In genomic region chr1:205257735-205258134, GRCh38 we compare ENCODE assay signal across 24 cellular contexts. TPM values are rescaled to one million over a fixed set of nuclear protein-coding genes. Genes with fewer than 3 reads are reported as not detected.
DNase-seq lines count a peak whose midpoint lies in the region; ATAC-seq, FAIRE-seq and TF ChIP-seq lines count a peak whose summit lies in the region.
"Had no signal": no experiment of that assay in that cellular context is flagged by ENCODE, and none has a peak within 500 bp of the region (broad histone marks: within the 10 kb centered on the region; RNA-seq: fewer than 3 reads in every experiment).

No MANE protein-coding gene starts in this region.

- H3K27me3 ChIP-seq in WERI-Rb-1 (ENCODE audit: insufficient read depth, low read depth, severe bottlenecking) (no peaks in the 10 kb centered on the region), H1 (replicated peaks in 1 of 4; ENCODE audit: control insufficient read depth in 3 of 4, extremely low read depth in 1 of 4, insufficient read depth in 3 of 4, low read length in 3 of 4) (no peaks in the 10 kb centered on the region), suprapubic skin (no peaks in the 10 kb centered on the region)
- H3K27me3 ChIP-seq: esophagus squamous epithelium, SJCRH30, tibial artery had no signal

- TF ChIP-seq CTCF in WERI-Rb-1 (IDR thresholded peaks at IDR 0.05; ENCODE audit: low read depth, low read length) (no peak), H1 (IDR thresholded peaks at IDR 0.05; ENCODE audit: control extremely low read depth in 1 of 3, insufficient read depth in 1 of 3, low read depth in 1 of 3, low read length in 3 of 3) (no peak), neural crest cell (conservative IDR thresholded peaks at IDR 0.05) (no peak), suprapubic skin (IDR thresholded peaks at IDR 0.05) (no peak)

- no peak overlapping the region for H2AFZ ChIP-seq in H1 (ENCODE audit: low read length)

- no peak for TF ChIP-seq RAD21 in H1 (IDR thresholded peaks at IDR 0.05 in 1 of 2, conservative IDR thresholded peaks at IDR 0.05 in 1 of 2; ENCODE audit: low read depth in 2 of 2, low read length in 2 of 2)

- no peak overlapping the region for H3K14ac ChIP-seq in H1 (ENCODE audit: insufficient read length)

- H3K4ac ChIP-seq in H1 (replicated peaks; ENCODE audit: insufficient read length, low read depth, low read length) = no peak overlapping the region

- peak overlapping the region; percentile 94 for H3K27ac Mint-ChIP-seq in neural crest cell (ENCODE audit: unreplicated experiment)
- H3K27ac Mint-ChIP-seq: activated CD8-positive, alpha-beta memory T cell treated with anti-CD3 and anti-CD28 coated beads, Interleukin-2, amount 10 ng/mL, durations not matched to agents 7 days and 5 days; activated naive CD4-positive, alpha-beta T cell treated with anti-CD3 and anti-CD28 coated beads, Interleukin-2, amount 50 U/mL, for 24 hours; activated T-helper 1 cell treated with anti-CD3 and anti-CD28 coated beads, Interleukin-12 subunit alpha, Interleukin-12 subunit beta, Interleukin-2, Interleukin-4 antibody, amounts not matched to agents 30 ng/mL and 10 ng/mL and 1 ng/mL, durations not matched to agents 14 hours and 24 hours and 36 hours; CD8-positive, alpha-beta T cell; effector memory CD8-positive, alpha-beta T cell; mesothelial cell of epicardium; natural killer cell treated with Interleukin-12 subunit alpha and Interleukin-12 subunit beta and Interleukin-15 and Interleukin-18, amount 100 ng/mL, for 72 hours; stimulated activated memory B cell treated with anti-CD40 and anti-IgM and Interleukin-4, amounts not matched to agents 10 μg/mL and 1 μg/mL and 100 μg/mL, for 72 hours had no signal

- H3K36me3 ChIP-seq in WERI-Rb-1 (peaks cover 11% of the 10 kb centered on the region), H1 (ENCODE audit: control insufficient read depth in 2 of 4, insufficient read depth in 4 of 4, low read length in 3 of 4) (no peaks in the 10 kb centered on the region), suprapubic skin (no peaks in the 10 kb centered on the region)
- H3K36me3 ChIP-seq: esophagus squamous epithelium, prostate gland, SJCRH30, tibial artery had no signal

- no peak for FAIRE-seq in H1 (lab: Jason Lieb, UNC)
- FAIRE-seq: small intestine had no signal

- no peak for ATAC-seq in GM18907 (IDR thresholded peaks at IDR 0.05; ENCODE audit: unreplicated experiment)
- ATAC-seq in HG03135 (IDR thresholded peaks at IDR 0.05; ENCODE audit: unreplicated experiment) = no peak
- ATAC-seq: activated CD8-positive, alpha-beta memory T cell treated with anti-CD3 and anti-CD28 coated beads, Interleukin-2, amount 10 ng/mL, durations not matched to agents 7 days and 5 days; CD8-positive, alpha-beta T cell; effector memory CD8-positive, alpha-beta T cell; natural killer cell treated with Interleukin-12 subunit alpha and Interleukin-12 subunit beta and Interleukin-15 and Interleukin-18, amount 100 ng/mL, for 72 hours; stimulated activated memory B cell treated with anti-CD40 and anti-IgM and Interleukin-4, amounts not matched to agents 10 μg/mL and 1 μg/mL and 100 μg/mL, for 72 hours had no signal

- H3K9me3 Mint-ChIP-seq in neural crest cell = no peaks in the 10 kb centered on the region
- H3K9me3 Mint-ChIP-seq: activated naive CD4-positive, alpha-beta T cell treated with anti-CD3 and anti-CD28 coated beads, Interleukin-2, amount 50 U/mL, for 24 hours; activated T-helper 1 cell treated with anti-CD3 and anti-CD28 coated beads, Interleukin-12 subunit alpha, Interleukin-12 subunit beta, Interleukin-2, Interleukin-4 antibody, amounts not matched to agents 30 ng/mL and 10 ng/mL and 1 ng/mL, durations not matched to agents 14 hours and 24 hours and 36 hours; CD8-positive, alpha-beta T cell; effector memory CD8-positive, alpha-beta T cell; mesothelial cell of epicardium; natural killer cell treated with Interleukin-12 subunit alpha and Interleukin-12 subunit beta and Interleukin-15 and Interleukin-18, amount 100 ng/mL, for 72 hours; stimulated activated memory B cell treated with anti-CD40 and anti-IgM and Interleukin-4, amounts not matched to agents 10 μg/mL and 1 μg/mL and 100 μg/mL, for 72 hours had no signal

- no peak for DNase-seq in WERI-Rb-1
- no peak for DNase-seq in H1 (ENCODE audit: low read depth in 1 of 2, low spot score in 2 of 2)
- no peak for DNase-seq in neural crest cell (ENCODE audit: low read depth, low spot score)
- no peak for DNase-seq in suprapubic skin (ENCODE audit: low spot score in 2 of 2)
- no peak for DNase-seq in NCI-H2196 treated with DMSO at 0.1 percent for 48 hours (lab: John Stamatoyannopoulos, UW; ENCODE audit: unreplicated experiment)
- DNase-seq: activated CD4-positive, alpha-beta T cell treated with anti-CD3 and anti-CD28 coated beads for 48 hours; activated CD8-positive, alpha-beta memory T cell treated with anti-CD3 and anti-CD28 coated beads, Interleukin-2, amount 10 ng/mL, durations not matched to agents 7 days and 5 days; CD8-positive, alpha-beta T cell; effector memory CD8-positive, alpha-beta T cell; esophagus squamous epithelium; GDM1; NCI-H1092; NCI-H187 treated with DMSO at 0.1 percent for 48 hours; small intestine; tibial artery had no signal

- CTCF ChIA-PET in H1 (lab: Charles Lee; ENCODE audit: partially characterized antibody) = interaction anchor here (0.9 to 42.6 kb wide), 18 partner anchors 2 to 285 kb away, joined by 3 to 2424 read pairs (median 12); partner anchors contain the start of genes KLHDC8A, NUAK2 and TMCC2

- no peaks in the 10 kb centered on the region for H3K79me1 ChIP-seq in H1 (ENCODE audit: low read depth, low read length)

- H3K4me1 ChIP-seq in H1 (replicated peaks in 1 of 4; ENCODE audit: control insufficient read depth in 3 of 4, insufficient read depth in 4 of 4, low read length in 3 of 4) (peaks cover 4 to 13% (median 6%) of the 10 kb centered on the region in 4 experiments; a peak in 5 of 7 replicates), suprapubic skin (peaks cover 30% of the 10 kb centered on the region)
- H3K4me1 ChIP-seq: prostate gland had no signal

- no peak overlapping the region for H2BK12ac ChIP-seq in H1 (ENCODE audit: low read depth, low read length)

- no peak overlapping the region for H3K56ac ChIP-seq in H1 (replicated peaks; ENCODE audit: insufficient read length, low read depth, low read length)

- H2BK20ac ChIP-seq in H1 (ENCODE audit: low read length) = no peak overlapping the region

- TF ChIP-seq POLR2A in H1 (IDR thresholded peaks at IDR 0.05; ENCODE audit: control extremely low read depth in 1 of 2, low read depth in 2 of 2, low read length in 2 of 2) (no peak), suprapubic skin (IDR thresholded peaks at IDR 0.05) (no peak)

- H3K4me2 ChIP-seq in H1 (ENCODE audit: insufficient read depth in 1 of 2, low read depth in 2 of 2, low read length in 2 of 2) = no peak overlapping the region

- H4K91ac ChIP-seq in H1 (replicated peaks; ENCODE audit: insufficient read length, low read length) = no peak overlapping the region

- no peaks in the 10 kb centered on the region for H3K27me3 Mint-ChIP-seq in neural crest cell (ENCODE audit: low read depth)
- H3K27me3 Mint-ChIP-seq: activated CD8-positive, alpha-beta memory T cell treated with anti-CD3 and anti-CD28 coated beads, Interleukin-2, amount 10 ng/mL, durations not matched to agents 7 days and 5 days; activated naive CD4-positive, alpha-beta T cell treated with anti-CD3 and anti-CD28 coated beads, Interleukin-2, amount 50 U/mL, for 24 hours; effector memory CD8-positive, alpha-beta T cell had no signal

- TF ChIP-seq EP300 in H1 (IDR thresholded peaks at IDR 0.05; ENCODE audit: borderline replicate concordance in 1 of 2, low read depth in 2 of 2, low read length in 2 of 2) (no peak), suprapubic skin (IDR thresholded peaks at IDR 0.05) (no peak)

- H3K9me3 ChIP-seq in WERI-Rb-1 (ENCODE audit: severe bottlenecking) (no peaks in the 10 kb centered on the region), H1 (ENCODE audit: insufficient read depth in 2 of 2, low read depth in 1 of 2, low read length in 1 of 2) (no peaks in the 10 kb centered on the region), suprapubic skin (no peaks in the 10 kb centered on the region)
- H3K9me3 ChIP-seq: esophagus squamous epithelium, prostate gland, SJCRH30, tibial artery had no signal

- no peaks in the 10 kb centered on the region for H3K23me2 ChIP-seq in H1 (ENCODE audit: low read depth, low read length)

- no peaks in the 10 kb centered on the region for H3K36me3 Mint-ChIP-seq in neural crest cell (ENCODE audit: low read depth)
- H3K36me3 Mint-ChIP-seq: activated CD8-positive, alpha-beta memory T cell treated with anti-CD3 and anti-CD28 coated beads, Interleukin-2, amount 10 ng/mL, durations not matched to agents 7 days and 5 days; activated naive CD4-positive, alpha-beta T cell treated with anti-CD3 and anti-CD28 coated beads, Interleukin-2, amount 50 U/mL, for 24 hours; CD8-positive, alpha-beta T cell; mesothelial cell of epicardium; natural killer cell treated with Interleukin-12 subunit alpha and Interleukin-12 subunit beta and Interleukin-15 and Interleukin-18, amount 100 ng/mL, for 72 hours; stimulated activated memory B cell treated with anti-CD40 and anti-IgM and Interleukin-4, amounts not matched to agents 10 μg/mL and 1 μg/mL and 100 μg/mL, for 72 hours had no signal

- no peak overlapping the region for H2BK5ac ChIP-seq in H1 (ENCODE audit: low read depth, low read length)

- peaks cover 33% of the 10 kb centered on the region for H3K4me1 Mint-ChIP-seq in neural crest cell

- no peaks in the 10 kb centered on the region for H4K20me1 ChIP-seq in H1 (replicated peaks in 1 of 2; ENCODE audit: control insufficient read depth in 1 of 2, insufficient read depth in 2 of 2, low read length in 2 of 2)

- no peak overlapping the region for H4K8ac ChIP-seq in H1 (ENCODE audit: extremely low read depth, insufficient read depth, low read length)

- H3K9ac ChIP-seq in H1 (replicated peaks in 1 of 4; ENCODE audit: extremely low read depth in 1 of 4, low read depth in 3 of 4, low read length in 3 of 4) = no peak overlapping the region

- POLR2A ChIA-PET in H1 (lab: Charles Lee; ENCODE audit: partially characterized antibody) = interaction anchor here (1.0 to 2.1 kb wide), 2 partner anchors 30 to 44 kb away, joined by 3 to 6 read pairs; partner anchors contain the start of gene TMCC2

- H3K23ac ChIP-seq in H1 (ENCODE audit: insufficient read length) = no peak overlapping the region

- H2BK15ac ChIP-seq in H1 (ENCODE audit: low read length) = 0 out of 2 replicates have a peak overlapping the region, but pooled peaks have one; percentile 23

- H3K27ac ChIP-seq in WERI-Rb-1 (peak overlapping the region; percentile 87), H1 (ENCODE audit: low read depth, low read length) (no peak overlapping the region), suprapubic skin (peak overlapping the region; percentile 15)
- H3K27ac ChIP-seq: esophagus squamous epithelium, prostate gland, tibial artery had no signal

- 88% methylated on average over 2 of the region's 2 CpGs; no CpG with 5 or more reads in 1 of the 2 experiments for WGBS in H1 (ENCODE audit: extremely low coverage in 1 of 2, insufficient coverage in 1 of 2, insufficient read length in 1 of 2, insufficient replicate concordance in 2 of 2, low coverage in 1 of 2, low lambda C conversion rate in 2 of 2, missing lambda C conversion rate in 1 of 2), 2 experiments
- WGBS in suprapubic skin = 74% methylated on average over 2 of the region's 2 CpGs

- H3K4me3 ChIP-seq in WERI-Rb-1 (ENCODE audit: low read depth, low read length) (peak overlapping the region; percentile 52), H1 (ENCODE audit: extremely low read depth in 1 of 4, insufficient read depth in 2 of 4, low read depth in 3 of 4, low read length in 4 of 4) (no peak overlapping the region), suprapubic skin (no peak overlapping the region)
- H3K4me3 ChIP-seq: esophagus squamous epithelium, prostate gland, SJCRH30, tibial artery had no signal

- H4K5ac ChIP-seq in H1 (ENCODE audit: insufficient read length, low read depth, low read length) = no peak overlapping the region

- H3K79me2 ChIP-seq in H1 (ENCODE audit: control insufficient read depth in 1 of 2, insufficient read depth in 2 of 2, low read length in 2 of 2) = no peaks in the 10 kb centered on the region

- no peak overlapping the region for H3K18ac ChIP-seq in H1 (ENCODE audit: extremely low read depth, low read length)

- no peak overlapping the region for H3K4me3 Mint-ChIP-seq in neural crest cell
- H3K4me3 Mint-ChIP-seq: activated CD8-positive, alpha-beta memory T cell treated with anti-CD3 and anti-CD28 coated beads, Interleukin-2, amount 10 ng/mL, durations not matched to agents 7 days and 5 days; activated naive CD4-positive, alpha-beta T cell treated with anti-CD3 and anti-CD28 coated beads, Interleukin-2, amount 50 U/mL, for 24 hours; activated T-helper 1 cell treated with anti-CD3 and anti-CD28 coated beads, Interleukin-12 subunit alpha, Interleukin-12 subunit beta, Interleukin-2, Interleukin-4 antibody, amounts not matched to agents 30 ng/mL and 10 ng/mL and 1 ng/mL, durations not matched to agents 14 hours and 24 hours and 36 hours; CD8-positive, alpha-beta T cell; effector memory CD8-positive, alpha-beta T cell; mesothelial cell of epicardium; natural killer cell treated with Interleukin-12 subunit alpha and Interleukin-12 subunit beta and Interleukin-15 and Interleukin-18, amount 100 ng/mL, for 72 hours; stimulated activated memory B cell treated with anti-CD40 and anti-IgM and Interleukin-4, amounts not matched to agents 10 μg/mL and 1 μg/mL and 100 μg/mL, for 72 hours had no signal

- H2AK5ac ChIP-seq in H1 (ENCODE audit: low read depth, low read length) = no peak overlapping the region

- no peak overlapping the region for H2BK120ac ChIP-seq in H1 (replicated peaks; ENCODE audit: low read depth, low read length)

RNA-seq across cellular contexts. Expression of gene TMCC2, which starts 30.0 kb away (rescaled TPM):
- total RNA-seq in H1 (2021; fragmentation: NEBNext Ultra II Directional; extraction: Animal tissue kit (Norgen Biotek cat#: 25700)) = 6.7 and 7.2 TPM in 2 replicates
- 6.8 and 9.7 TPM in 2 replicates for polyA plus RNA-seq in H1 (2011; rRNA removed)
- polyA plus RNA-seq in H1 (2011; cell fraction: cytosol; rRNA removed) = 6.6 TPM
- polyA plus RNA-seq in H1 (2011; cell fraction: nucleus; rRNA removed) = 9.2 TPM
- 5.5 to 7.3 TPM (median 6.5 TPM) in 4 replicates for polyA plus RNA-seq in H1 (2012, experiment 1 of 2)
- 5.1 TPM for polyA plus RNA-seq in H1 (2012, experiment 2 of 2)
- polyA plus RNA-seq in H1 (2013, experiment 1 of 2) = 4.1 TPM
- polyA plus RNA-seq in H1 (2013, experiment 2 of 2) = 3.9 TPM
- 7.0 and 7.5 TPM in 2 replicates for polyA minus RNA-seq in H1 (2011; rRNA and poly(A)+ RNA removed)
- 8.9 TPM for polyA minus RNA-seq in H1 (2011; cell fraction: cytosol; rRNA and poly(A)+ RNA removed)
- polyA minus RNA-seq in H1 (2011; cell fraction: nucleus; rRNA and poly(A)+ RNA removed) = 6.3 TPM
- total RNA-seq in neural crest cell = 14.9 and 16.1 TPM in 2 replicates
- 1 to 10 TPM; 3.1 to 4.3 (median 4.1) TPM for total RNA-seq in suprapubic skin

RNA-seq across cellular contexts. Expression of gene DSTYK, which starts 46.2 kb away (rescaled TPM):
- 7.9 and 8.5 TPM in 2 replicates for total RNA-seq in H1 (2021; fragmentation: NEBNext Ultra II Directional; extraction: Animal tissue kit (Norgen Biotek cat#: 25700))
- 2.4 and 2.7 TPM in 2 replicates for polyA plus RNA-seq in H1 (2011; rRNA removed)
- 4.0 TPM for polyA plus RNA-seq in H1 (2011; cell fraction: cytosol; rRNA removed)
- 2.9 TPM for polyA plus RNA-seq in H1 (2011; cell fraction: nucleus; rRNA removed)
- 4.9 to 6.2 TPM (median 6.1 TPM) in 4 replicates for polyA plus RNA-seq in H1 (2012, experiment 1 of 2)
- 0.60 TPM for polyA plus RNA-seq in H1 (2012, experiment 2 of 2)
- polyA plus RNA-seq in H1 (2013, experiment 1 of 2) = 3.9 TPM
- 3.8 TPM for polyA plus RNA-seq in H1 (2013, experiment 2 of 2)
- 11.9 and 16.2 TPM in 2 replicates for polyA minus RNA-seq in H1 (2011; rRNA and poly(A)+ RNA removed)
- 5.3 TPM for polyA minus RNA-seq in H1 (2011; cell fraction: cytosol; rRNA and poly(A)+ RNA removed)
- polyA minus RNA-seq in H1 (2011; cell fraction: nucleus; rRNA and poly(A)+ RNA removed) = 8.0 TPM
- total RNA-seq in neural crest cell (14.8 and 17.0 TPM in 2 replicates), suprapubic skin (10 to 100 TPM; 12.3 to 19.5 (median 17.4) TPM)
